1 cellular context compared by ENCODE assay signal in genomic region chrX:24054182-24055042, GRCh38.
TF ChIP-seq lines count a peak whose summit lies in the region.

Gene EIF2S3 (plus strand): TSS chrX:24054956. CDS start chrX:24054969, 13 bp downstream.

TF ChIP-seq in K562, 482 proteins besides CTCF, POLR2A, EP300 and RAD21 (continued from another document and continues in another):
- TF ChIP-seq ZNF518B (CRISPR knock-in tag; IDR thresholded peaks at IDR 0.05) (no peak), PRPF4 (IDR thresholded peaks at IDR 0.05; ENCODE audit: insufficient read depth, low read depth, low read length, poor library complexity, severe bottlenecking) (no peak), HMG20B (CRISPR knock-in tag; IDR thresholded peaks at IDR 0.05) (no peak), NFATC3 (IDR thresholded peaks at IDR 0.05) (no peak), TSC22D4 (tag; IDR thresholded peaks at IDR 0.05) (no peak), SLC30A9 (CRISPR knock-in tag; IDR thresholded peaks at IDR 0.05) (no peak), SNRNP70 (optimal IDR thresholded peaks at IDR 0.05; ENCODE audit: low read depth, low read length) (no peak), NFXL1 (CRISPR knock-in tag; IDR thresholded peaks at IDR 0.05) (no peak), NUFIP1 (IDR thresholded peaks at IDR 0.05; ENCODE audit: partially characterized antibody) (no peak), HDAC1 (IDR thresholded peaks at IDR 0.05) (no peak; a peak in 1 of 4 replicates), SREBF2 (CRISPR knock-in tag; IDR thresholded peaks at IDR 0.05) (no peak), FOXA1 (IDR thresholded peaks at IDR 0.05; ENCODE audit: borderline replicate concordance) (no peak), ATF1 (CRISPR knock-in tag; IDR thresholded peaks at IDR 0.05) (no peak), ATF1 (tag; IDR thresholded peaks at IDR 0.05) (peak; percentile 93), HDAC6 (IDR thresholded peaks at IDR 0.05; ENCODE audit: low read depth, low read length) (no peak), KLF6 (CRISPR knock-in tag; IDR thresholded peaks at IDR 0.05; ENCODE audit: borderline replicate concordance) (peak; percentile 17; the same call in 1 of the 2 replicates), ZNF354B (CRISPR knock-in tag; IDR thresholded peaks at IDR 0.05) (no peak), FOSL1 (tag; conservative IDR thresholded peaks at IDR 0.05) (peak; percentile 48; the same call in 1 of the 2 replicates), RBM17 (IDR thresholded peaks at IDR 0.05; ENCODE audit: borderline replicate concordance, low read depth, low read length) (no peak), DACH1 (IDR thresholded peaks at IDR 0.05; ENCODE audit: partially characterized antibody) (peak; percentile 95), PREB (CRISPR knock-in tag; IDR thresholded peaks at IDR 0.05) (no peak), PRMT5 (CRISPR knock-in tag; IDR thresholded peaks at IDR 0.05) (no peak), BRD4 (IDR thresholded peaks at IDR 0.05) (no peak), POLR2H (tag; IDR thresholded peaks at IDR 0.05; ENCODE audit: low read depth) (peak; percentile 55; the same call in 1 of the 2 replicates), PML (IDR thresholded peaks at IDR 0.05; ENCODE audit: low read length) (peak; percentile 61), MTA3 (IDR thresholded peaks at IDR 0.05; ENCODE audit: borderline replicate concordance) (peak; percentile 45; the same call in 1 of the 2 replicates), RERE (CRISPR knock-in tag; IDR thresholded peaks at IDR 0.05; ENCODE audit: borderline replicate concordance) (no peak), SP2 (IDR thresholded peaks at IDR 0.05; ENCODE audit: extremely low read depth, low read depth, low read length, poor library complexity, severe bottlenecking) (no peak), IRF9 (tag; IDR thresholded peaks at IDR 0.05) (peak; percentile 88), ZNF511 (CRISPR knock-in tag; IDR thresholded peaks at IDR 0.05) (peak; percentile 87), ATF2 (CRISPR knock-in tag; IDR thresholded peaks at IDR 0.05) (no peak), ELK1 (CRISPR knock-in tag; IDR thresholded peaks at IDR 0.05) (no peak), HES1 (IDR thresholded peaks at IDR 0.05; ENCODE audit: low read depth) (peak; percentile 73), GATA2 (CRISPR knock-in tag; IDR thresholded peaks at IDR 0.05) (no peak), ARID3B (CRISPR knock-in tag; IDR thresholded peaks at IDR 0.05; ENCODE audit: borderline replicate concordance) (no peak), ELF1 (tag; IDR thresholded peaks at IDR 0.05) (peak; percentile 74), RFX1 (IDR thresholded peaks at IDR 0.05) (no peak), CTCFL (IDR thresholded peaks at IDR 0.05; ENCODE audit: borderline replicate concordance, insufficient read depth, low read depth, low read length, poor library complexity, severe bottlenecking) (peak; percentile 70), NFYB (IDR thresholded peaks at IDR 0.05; ENCODE audit: extremely low read depth, insufficient read length) (no peak), SNIP1 (IDR thresholded peaks at IDR 0.05; ENCODE audit: low read depth) (no peak), HBP1 (CRISPR knock-in tag; IDR thresholded peaks at IDR 0.05) (no peak), STAT5B (CRISPR knock-in tag; IDR thresholded peaks at IDR 0.05) (no peak), NCOA2 (IDR thresholded peaks at IDR 0.05; ENCODE audit: partially characterized antibody in 2 of 2) (peak in 1 of 2 experiments; percentile 97), ZNF408 (CRISPR knock-in tag; IDR thresholded peaks at IDR 0.05; ENCODE audit: low read depth) (no peak), HEY1 (CRISPR knock-in tag; IDR thresholded peaks at IDR 0.05; ENCODE audit: borderline replicate concordance) (no peak), NCOA4 (IDR thresholded peaks at IDR 0.05; ENCODE audit: partially characterized antibody) (no peak)
